Comparison of ENCODE assay signal across 17 cellular contexts in genomic region chr12:44748950-44749468, GRCh38.
"Had no signal": no experiment of that assay in that cellular context is flagged by ENCODE, and none has a peak within 500 bp of the region (broad histone marks: within the 10 kb centered on the region; RNA-seq: fewer than 3 reads in every experiment).

No MANE protein-coding gene starts in this region.

- H3K27ac ChIP-seq: body of pancreas, colonic mucosa, epithelial cell of prostate, neutrophil, parathyroid adenoma, thoracic aorta, upper lobe of left lung had no signal

- ATAC-seq: activated CD4-positive, alpha-beta T cell treated with anti-CD3 and anti-CD28 coated beads for 36 hours; body of pancreas; naive thymus-derived CD4-positive, alpha-beta T cell; stimulated activated naive B cell treated with anti-CD40 and anti-IgM and Interleukin-4, amounts not matched to agents 10 μg/mL and 1 μg/mL and 100 μg/mL, for 72 hours; WTC11 had no signal

- H3K4me3 Mint-ChIP-seq: activated CD4-positive, alpha-beta T cell treated with anti-CD3 and anti-CD28 coated beads for 36 hours; activated naive CD8-positive, alpha-beta T cell treated with anti-CD3 and anti-CD28 coated beads, Interleukin-2, amount 10 ng/mL, durations not matched to agents 7 days and 5 days; endodermal cell; naive thymus-derived CD4-positive, alpha-beta T cell; stimulated activated naive B cell treated with anti-CD40 and anti-IgM and Interleukin-4, amounts not matched to agents 10 μg/mL and 1 μg/mL and 100 μg/mL, for 72 hours; WTC11 had no signal

- H3K4me1 ChIP-seq: colonic mucosa, parathyroid adenoma, upper lobe of left lung had no signal

- H3K4me1 Mint-ChIP-seq: stimulated activated naive B cell treated with anti-CD40 and anti-IgM and Interleukin-4, amounts not matched to agents 10 μg/mL and 1 μg/mL and 100 μg/mL, for 72 hours; WTC11 had no signal

- H3K9me3 ChIP-seq: body of pancreas, colonic mucosa, neutrophil, thoracic aorta, upper lobe of left lung had no signal

- H3K79me2 ChIP-seq: parathyroid adenoma had no signal

- H3K27me3 Mint-ChIP-seq: activated CD4-positive, alpha-beta T cell treated with anti-CD3 and anti-CD28 coated beads for 36 hours; activated naive CD8-positive, alpha-beta T cell treated with anti-CD3 and anti-CD28 coated beads, Interleukin-2, amount 10 ng/mL, durations not matched to agents 7 days and 5 days; naive thymus-derived CD4-positive, alpha-beta T cell; stimulated activated naive B cell treated with anti-CD40 and anti-IgM and Interleukin-4, amounts not matched to agents 10 μg/mL and 1 μg/mL and 100 μg/mL, for 72 hours had no signal

- H3K27ac Mint-ChIP-seq: activated CD4-positive, alpha-beta T cell treated with anti-CD3 and anti-CD28 coated beads for 36 hours; activated naive CD8-positive, alpha-beta T cell treated with anti-CD3 and anti-CD28 coated beads, Interleukin-2, amount 10 ng/mL, durations not matched to agents 7 days and 5 days; endodermal cell; stimulated activated naive B cell treated with anti-CD40 and anti-IgM and Interleukin-4, amounts not matched to agents 10 μg/mL and 1 μg/mL and 100 μg/mL, for 72 hours; WTC11 had no signal

- H3K36me3 Mint-ChIP-seq: stimulated activated naive B cell treated with anti-CD40 and anti-IgM and Interleukin-4, amounts not matched to agents 10 μg/mL and 1 μg/mL and 100 μg/mL, for 72 hours had no signal

- H3K36me3 ChIP-seq: colonic mucosa, neutrophil, thoracic aorta, upper lobe of left lung had no signal

- H3K9ac ChIP-seq: parathyroid adenoma had no signal

- H3K4me3 ChIP-seq: body of pancreas, colonic mucosa, thoracic aorta, upper lobe of left lung had no signal

- H2AFZ ChIP-seq: parathyroid adenoma had no signal

- H3K27me3 ChIP-seq: body of pancreas, colonic mucosa, neutrophil, upper lobe of left lung had no signal

- DNase-seq: activated CD4-positive, alpha-beta T cell treated with anti-CD3 and anti-CD28 coated beads for 36 hours; activated CD4-positive, alpha-beta T cell treated with anti-CD3 and anti-CD28 coated beads, Interleukin-2, amount 50 U/mL, for 48 hours; activated naive CD8-positive, alpha-beta T cell treated with anti-CD3 and anti-CD28 coated beads, Interleukin-2, amount 10 ng/mL, durations not matched to agents 7 days and 5 days; activated T-cell treated with anti-CD3 and anti-CD28 coated beads for 4 hours; body of pancreas; colonic mucosa; endodermal cell; foreskin fibroblast; mesenchymal stem cell; naive thymus-derived CD4-positive, alpha-beta T cell; stimulated activated naive B cell treated with anti-CD40 and anti-IgM and Interleukin-4, amounts not matched to agents 10 μg/mL and 1 μg/mL and 100 μg/mL, for 72 hours; upper lobe of left lung had no signal
